In genomic region chr14:23539209-23539866, GRCh38 we compare ENCODE assay signal across 8 cellular contexts. TPM values are rescaled to one million over a fixed set of nuclear protein-coding genes. Genes with fewer than 3 reads are reported as not detected.
DNase-seq lines count a peak whose midpoint lies in the region; ATAC-seq and TF ChIP-seq lines count a peak whose summit lies in the region.

No MANE protein-coding gene starts in this region.

- CTCF ChIA-PET in activated naive CD4-positive, alpha-beta T cell treated with anti-CD3 and anti-CD28 coated beads for 36 hours (lab: Charles Lee) = interaction anchor here (0.5 to 8.5 kb wide), 18 partner anchors 10 to 471 kb away, joined by 3 to 85 read pairs (median 4); partner anchors contain the start of gene THTPA

- no peak overlapping the region for H3K27ac Mint-ChIP-seq in activated naive CD4-positive, alpha-beta T cell treated with anti-CD3 and anti-CD28 coated beads for 36 hours

- intact Hi-C loops in activated naive CD4-positive, alpha-beta T cell treated with anti-CD3 and anti-CD28 coated beads for 36 hours (cut with micrococcal nuclease) = loop anchor here (1.0 kb wide), 2 partner anchors 61 to 419 kb away; no protein-coding TSS in a partner anchor

- ATAC-seq in RWPE2 (ENCODE audit: low read depth) (peak; percentile 32; the same call in 1 of the 3 replicates), GM19452 (IDR thresholded peaks at IDR 0.05; ENCODE audit: unreplicated experiment) (no peak)

- no peaks in the 10 kb centered on the region for H3K36me3 Mint-ChIP-seq in activated naive CD4-positive, alpha-beta T cell treated with anti-CD3 and anti-CD28 coated beads for 36 hours (ENCODE audit: low read depth)

- H3K36me3 ChIP-seq in HUES64 (ENCODE audit: insufficient read depth, low read length) = peaks cover 32% of the 10 kb centered on the region; the same call in 1 of the 2 replicates
- no peaks in the 10 kb centered on the region for H3K36me3 ChIP-seq in RWPE2 (ENCODE audit: low read depth)
- H3K36me3 ChIP-seq in ectodermal cell (ENCODE audit: control insufficient read depth, insufficient read depth, low read length) = peaks cover 1% of the 10 kb centered on the region

- peak overlapping the region; percentile 65 for H3K4me3 ChIP-seq in HUES64 (ENCODE audit: low read length)
- H3K4me3 ChIP-seq in RWPE2 (ENCODE audit: severe bottlenecking) = no peak overlapping the region
- H3K4me3 ChIP-seq in ectodermal cell (ENCODE audit: insufficient read depth, low read depth, low read length) = no peak overlapping the region

- H3K27me3 ChIP-seq in HUES64 (ENCODE audit: insufficient read depth, low read length) = no peaks in the 10 kb centered on the region
- H3K27me3 ChIP-seq in RWPE2 (ENCODE audit: insufficient read depth, poor library complexity, severe bottlenecking) = no peaks in the 10 kb centered on the region
- H3K27me3 ChIP-seq in ectodermal cell (ENCODE audit: control insufficient read depth, insufficient read depth, low read length, poor library complexity, severe bottlenecking) = no peaks in the 10 kb centered on the region

- H3K9ac ChIP-seq in HUES64 (ENCODE audit: low read depth, low read length) = peak overlapping the region; percentile 85

- peak; percentile 74 for TF ChIP-seq CTCF in RWPE2 (IDR thresholded peaks at IDR 0.05; ENCODE audit: poor library complexity, severe bottlenecking)

- WGBS in HUES64 = 10% methylated on average over 7 of the region's 7 CpGs
- WGBS in ectodermal cell, 2 experiments = 17 to 19% methylated on average over 7 of the region's 7 CpGs

- H3K9me3 ChIP-seq in HUES64 (ENCODE audit: insufficient read depth, low read depth, low read length) = no peaks in the 10 kb centered on the region
- no peaks in the 10 kb centered on the region for H3K9me3 ChIP-seq in RWPE2 (ENCODE audit: severe bottlenecking)
- no peaks in the 10 kb centered on the region for H3K9me3 ChIP-seq in ectodermal cell (ENCODE audit: control insufficient read depth, low read length)

- H3K4me1 Mint-ChIP-seq in activated naive CD4-positive, alpha-beta T cell treated with anti-CD3 and anti-CD28 coated beads for 36 hours (ENCODE audit: low read depth) = no peaks in the 10 kb centered on the region

- H3K27me3 Mint-ChIP-seq in activated naive CD4-positive, alpha-beta T cell treated with anti-CD3 and anti-CD28 coated beads for 36 hours (ENCODE audit: low read depth) = no peaks in the 10 kb centered on the region

- H3K4me3 Mint-ChIP-seq in activated naive CD4-positive, alpha-beta T cell treated with anti-CD3 and anti-CD28 coated beads for 36 hours = no peak overlapping the region

- H3K9me3 Mint-ChIP-seq in activated naive CD4-positive, alpha-beta T cell treated with anti-CD3 and anti-CD28 coated beads for 36 hours = no peaks in the 10 kb centered on the region

- H3K27ac ChIP-seq in HUES64 (ENCODE audit: low read depth, low read length) (peak overlapping the region; percentile 99), RWPE2 (ENCODE audit: poor library complexity, severe bottlenecking) (no peak overlapping the region), ectodermal cell (ENCODE audit: insufficient read depth, low read depth, low read length, poor library complexity, severe bottlenecking) (peak overlapping the region; percentile 64)

- DNase-seq in activated naive CD4-positive, alpha-beta T cell treated with anti-CD3 and anti-CD28 coated beads for 36 hours = peak; percentile 26
- DNase-seq in activated naive CD4-positive, alpha-beta T cell (lab: John Stamatoyannopoulos, UW) = no peak
- DNase-seq in RWPE2 (ENCODE audit: low spot score) = no peak
- peak; percentile 88 for DNase-seq in medulla oblongata (ENCODE audit: extremely low spot score)
- DNase-seq in NCI-H774 (lab: John Stamatoyannopoulos, UW) = no peak

- H3K4me1 ChIP-seq in HUES64 (ENCODE audit: insufficient read depth, low read length) = peaks cover 29% of the 10 kb centered on the region
- H3K4me1 ChIP-seq in RWPE2 (ENCODE audit: insufficient read depth, poor library complexity, severe bottlenecking) = no peaks in the 10 kb centered on the region
- H3K4me1 ChIP-seq in ectodermal cell (ENCODE audit: control insufficient read depth, insufficient read depth, low read length) = peaks cover 27% of the 10 kb centered on the region

RNA-seq across cellular contexts. Expression of gene ZFHX2, which starts 12.2 kb away (rescaled TPM):
- total RNA-seq in activated naive CD4-positive, alpha-beta T cell treated with anti-CD3 and anti-CD28 coated beads for 36 hours = under 1 TPM; 0.36 to 0.57 TPM
- 14.5 TPM for polyA plus RNA-seq in HUES64 (2013, experiment 1 of 2)
- 15.4 TPM for polyA plus RNA-seq in HUES64 (2013, experiment 2 of 2)
- 27.6 TPM for polyA plus RNA-seq in ectodermal cell (2013, experiment 1 of 4)
- polyA plus RNA-seq in ectodermal cell (2013, experiment 2 of 4) = 26.1 TPM
- 20.3 TPM for polyA plus RNA-seq in ectodermal cell (2013, experiment 3 of 4)
- 23.0 TPM for polyA plus RNA-seq in ectodermal cell (2013, experiment 4 of 4)

RNA-seq across cellular contexts. Expression of gene THTPA, which starts 16.7 kb away (rescaled TPM):
- total RNA-seq in activated naive CD4-positive, alpha-beta T cell treated with anti-CD3 and anti-CD28 coated beads for 36 hours = 1 to 10 TPM; 6.2 to 6.6 TPM
- 13.6 TPM for polyA plus RNA-seq in HUES64 (2013, experiment 1 of 2)
- polyA plus RNA-seq in HUES64 (2013, experiment 2 of 2) = 17.4 TPM
- 24.2 TPM for polyA plus RNA-seq in ectodermal cell (2013, experiment 1 of 4)
- polyA plus RNA-seq in ectodermal cell (2013, experiment 2 of 4) = 15.2 TPM
- polyA plus RNA-seq in ectodermal cell (2013, experiment 3 of 4) = 12.4 TPM
- polyA plus RNA-seq in ectodermal cell (2013, experiment 4 of 4) = 17.5 TPM

RNA-seq across cellular contexts. Expression of gene AP1G2, which starts 28.3 kb away (rescaled TPM):
- 100 to 1,000 TPM; 205 to 216 TPM for total RNA-seq in activated naive CD4-positive, alpha-beta T cell treated with anti-CD3 and anti-CD28 coated beads for 36 hours
- 36.2 TPM for polyA plus RNA-seq in HUES64 (2013, experiment 1 of 2)
- 41.1 TPM for polyA plus RNA-seq in HUES64 (2013, experiment 2 of 2)
- polyA plus RNA-seq in ectodermal cell (2013, experiment 1 of 4) = 111 TPM
- 104 TPM for polyA plus RNA-seq in ectodermal cell (2013, experiment 2 of 4)
- 84.7 TPM for polyA plus RNA-seq in ectodermal cell (2013, experiment 3 of 4)
- polyA plus RNA-seq in ectodermal cell (2013, experiment 4 of 4) = 91.5 TPM

RNA-seq across cellular contexts. Expression of gene JPH4, which starts 39.3 kb away (rescaled TPM):
- under 1 TPM in 1 of 2 experiments, not detected in 1; 0.05 TPM for total RNA-seq in activated naive CD4-positive, alpha-beta T cell treated with anti-CD3 and anti-CD28 coated beads for 36 hours
- polyA plus RNA-seq in HUES64 (2013, experiment 1 of 2) = 13.9 TPM
- 17.3 TPM for polyA plus RNA-seq in HUES64 (2013, experiment 2 of 2)
- polyA plus RNA-seq in ectodermal cell (2013, experiment 1 of 4) = 17.1 TPM
- 14.9 TPM for polyA plus RNA-seq in ectodermal cell (2013, experiment 2 of 4)
- 16.5 TPM for polyA plus RNA-seq in ectodermal cell (2013, experiment 3 of 4)
- polyA plus RNA-seq in ectodermal cell (2013, experiment 4 of 4) = 16.9 TPM

Comparison
In these comparisons a context has a peak if more than half of its experiments do, and no peak if none do; other contexts are left out.
1. DNase-seq: peak in activated naive CD4-positive, alpha-beta T cell treated with anti-CD3 and anti-CD28 coated beads for 36 hours (single experiment) and medulla oblongata (single experiment); none in activated naive CD4-positive, alpha-beta T cell (0 of 4), RWPE2 (single experiment) and NCI-H774 (single experiment).